In genomic region chr10:30068482-30069223, GRCh38 we compare ENCODE assay signal across 26 cellular contexts. TPM values are rescaled to one million over a fixed set of nuclear protein-coding genes. Genes with fewer than 3 reads are reported as not detected.
DNase-seq lines count a peak whose midpoint lies in the region; ATAC-seq lines count a peak whose summit lies in the region.
"Had no signal": no experiment of that assay in that cellular context is flagged by ENCODE, and none has a peak within 500 bp of the region (broad histone marks: within the 10 kb centered on the region; RNA-seq: fewer than 3 reads in every experiment).

No MANE protein-coding gene starts in this region.

- H3K27ac ChIP-seq in right cardiac atrium (ENCODE audit: low read length) (peak overlapping the region; percentile 73), trophoblast cell (ENCODE audit: low read depth, low read length) (no peak overlapping the region), aorta (ENCODE audit: low read depth in 1 of 2, low read length in 2 of 2) (no peak overlapping the region)
- H3K27ac ChIP-seq: 22Rv1, dorsolateral prefrontal cortex, epithelial cell of prostate, KMS-11, psoas muscle, skin epidermis, VCaP had no signal

- no peak overlapping the region for H3K4me2 ChIP-seq in trophoblast cell (ENCODE audit: low read length)
- H3K4me2 ChIP-seq: KMS-11 had no signal

- H3K9me3 ChIP-seq in right cardiac atrium (ENCODE audit: control insufficient read depth, low read length) (no peaks in the 10 kb centered on the region), trophoblast cell (ENCODE audit: insufficient read depth, low read depth, low read length) (no peaks in the 10 kb centered on the region), aorta (ENCODE audit: control insufficient read depth, low read length) (no peaks in the 10 kb centered on the region)
- H3K9me3 ChIP-seq: psoas muscle had no signal

- H3K4me3 ChIP-seq in right cardiac atrium (ENCODE audit: low read length) (no peak overlapping the region), trophoblast cell (ENCODE audit: low read depth, low read length) (no peak overlapping the region), aorta (ENCODE audit: low read length in 2 of 2) (no peak overlapping the region)
- H3K4me3 ChIP-seq: dorsolateral prefrontal cortex, lung, psoas muscle, skin epidermis had no signal

- H3K9ac ChIP-seq in trophoblast cell (ENCODE audit: low read length) = no peak overlapping the region
- H3K9ac ChIP-seq: KMS-11 had no signal

- no peak overlapping the region for H2AFZ ChIP-seq in trophoblast cell (ENCODE audit: insufficient read depth, low read length, poor library complexity)

- WGBS in right cardiac atrium = 86% methylated on average over 4 of the region's 4 CpGs
- no CpG with 5 or more reads among the region's 4 CpGs for WGBS in trophoblast cell (ENCODE audit: extremely low coverage, insufficient coverage, insufficient read length)
- 95 to 96% methylated on average over 4 of the region's 4 CpGs for WGBS in aorta, 2 donors

- no peak overlapping the region for H4K12ac ChIP-seq in trophoblast cell (ENCODE audit: low read depth, low read length)

- H3K79me1 ChIP-seq in trophoblast cell (ENCODE audit: low read length) = no peaks in the 10 kb centered on the region

- no peak overlapping the region for H3K23ac ChIP-seq in trophoblast cell (ENCODE audit: low read length)

- DNase-seq in Right ventricle myocardium inferior (ENCODE audit: missing footprints) = no peak
- no peak for DNase-seq in cardiac septum (ENCODE audit: low spot score)
- DNase-seq in astrocyte of the hippocampus (ENCODE audit: low read depth, low spot score) = peak; percentile 14
- peak in 1 of 3 donors; percentile 30 for DNase-seq in right cardiac atrium
- DNase-seq in trophoblast cell = no peak
- DNase-seq in NCI-H1048 (lab: John Stamatoyannopoulos, UW) = no peak
- DNase-seq in LoVo (ENCODE audit: low spot score) = no peak
- DNase-seq in aorta = no peak
- DNase-seq: activated CD4-positive, alpha-beta T cell treated with anti-CD3 and anti-CD28 coated beads, Interleukin-2, amount 10 ng/mL, durations not matched to agents 24 days and 14 days; activated naive CD4-positive, alpha-beta T cell treated with anti-CD3 and anti-CD28 coated beads, Interleukin-2, amount 10 ng/mL, durations not matched to agents 7 days and 5 days; AML-193; amygdala; CD4-positive, alpha-beta memory T cell; central memory CD4-positive, alpha-beta T cell; DMS 273 treated with DMSO at 0.1 percent for 48 hours; dorsolateral prefrontal cortex; hypothalamus; NCI-H187 treated with DMSO at 0.1 percent for 48 hours; NCI-H748 treated with DMSO at 0.1 percent for 48 hours; psoas muscle had no signal

- peak overlapping the region; percentile 23 for H2BK5ac ChIP-seq in trophoblast cell (ENCODE audit: low read depth, low read length, poor library complexity)

- peak overlapping the region; percentile 75 for H2AK5ac ChIP-seq in trophoblast cell (ENCODE audit: low read length)

- H3K4ac ChIP-seq in trophoblast cell (ENCODE audit: low read depth, low read length) = no peak overlapping the region

- ATAC-seq in Right ventricle myocardium inferior (peak; percentile 26), right cardiac atrium (peak; percentile 86 to 93), aorta (ENCODE audit: low FRiP score) (no peak)

- H2BK120ac ChIP-seq in trophoblast cell (ENCODE audit: insufficient read depth, low read length, poor library complexity) = peak overlapping the region; percentile 29

- peak overlapping the region; percentile 44 for H2BK12ac ChIP-seq in trophoblast cell (ENCODE audit: low read length)

- H3K18ac ChIP-seq in trophoblast cell (ENCODE audit: low read length) = no peak overlapping the region

- H3K14ac ChIP-seq in trophoblast cell (ENCODE audit: low read length) = no peak overlapping the region

- no peaks in the 10 kb centered on the region for H3K79me2 ChIP-seq in trophoblast cell (ENCODE audit: control insufficient read depth, insufficient read depth, low read length, poor library complexity)

- peaks cover 2% of the 10 kb centered on the region for H3K4me1 ChIP-seq in right cardiac atrium (ENCODE audit: control insufficient read depth, insufficient read depth, low read length)
- peaks cover 0 to 2% of the 10 kb centered on the region in 2 experiments for H3K4me1 ChIP-seq in trophoblast cell (ENCODE audit: control insufficient read depth in 1 of 2, insufficient read depth in 2 of 2, low read length in 2 of 2)
- H3K4me1 ChIP-seq in aorta (ENCODE audit: control insufficient read depth in 1 of 2, insufficient read depth in 2 of 2, low read length in 2 of 2) = no peaks in the 10 kb centered on the region
- H3K4me1 ChIP-seq: psoas muscle had no signal

- no peaks in the 10 kb centered on the region for H3K36me3 ChIP-seq in trophoblast cell (ENCODE audit: control insufficient read depth in 1 of 2, insufficient read depth in 2 of 2, low read length in 2 of 2)
- H3K36me3 ChIP-seq in aorta (ENCODE audit: control insufficient read depth in 1 of 2, insufficient read depth in 2 of 2, low read length in 1 of 2) = no peaks in the 10 kb centered on the region

- H4K91ac ChIP-seq in trophoblast cell (ENCODE audit: low read depth, low read length) = peak overlapping the region; percentile 10

- intact Hi-C loops in Right ventricle myocardium inferior (cut with DNase I) = no loop called here
- intact Hi-C loops in cardiac septum (cut with DNase I) = no loop called here
- intact Hi-C loops in right cardiac atrium (cut with DNase I) = loop anchor here in 1 of 4 donors (10.0 kb wide), 1 partner anchor 116 kb away; no protein-coding TSS in a partner anchor
- intact Hi-C loops in aorta (cut with DNase I) = no loop called here

- H3K27me3 ChIP-seq in right cardiac atrium (ENCODE audit: control insufficient read depth, insufficient read depth) (no peaks in the 10 kb centered on the region), trophoblast cell (ENCODE audit: insufficient read depth, low read length) (no peaks in the 10 kb centered on the region), aorta (ENCODE audit: control insufficient read depth in 1 of 2, insufficient read depth in 2 of 2, low read length in 1 of 2) (no peaks in the 10 kb centered on the region)

- H4K8ac ChIP-seq in trophoblast cell (ENCODE audit: low read depth, low read length) = no peak overlapping the region

RNA-seq across cellular contexts. Expression of gene JCAD, which starts 9.3 kb away (rescaled TPM):
- total RNA-seq in Right ventricle myocardium inferior (25.6 TPM), cardiac septum (19.3 TPM), right cardiac atrium (10 to 100 TPM; 29.2 to 76.7 (median 39.8) TPM), aorta (10 to 100 TPM; 53.0 to 82.4 TPM)
- polyA plus RNA-seq in right cardiac atrium (17.6 TPM), aorta (10 to 100 TPM; 13.6 to 47.3 TPM)
- polyA plus RNA-seq in trophoblast cell (2013) = 5.8 and 6.0 TPM in 2 replicates
- total RNA-seq: CD4-positive, alpha-beta memory T cell had no signal
- polyA plus RNA-seq: CD4-positive, alpha-beta memory T cell had no signal
